13 cellular contexts compared by ENCODE assay signal in genomic region chr19:4445963-4446668, GRCh38.
"Had no signal": no experiment of that assay in that cellular context is flagged by ENCODE, and none has a peak within 500 bp of the region (broad histone marks: within the 10 kb centered on the region; RNA-seq: fewer than 3 reads in every experiment).

No MANE protein-coding gene starts in this region.

- ATAC-seq: naive thymus-derived CD4-positive, alpha-beta T cell; right cardiac atrium; stimulated activated effector memory CD8-positive, alpha-beta T cell treated with anti-CD3 and anti-CD28 coated beads, Interleukin-12 subunit alpha, Interleukin-12 subunit beta, amount 100 ng/mL, for 72 hours had no signal

- H3K4me3 ChIP-seq: colonic mucosa, lung, tibial nerve had no signal

- H3K4me1 ChIP-seq: colonic mucosa, tibial nerve had no signal

- H3K27me3 ChIP-seq: colonic mucosa, tibial nerve had no signal

- H3K27me3 Mint-ChIP-seq: activated CD4-positive, alpha-beta memory T cell treated with anti-CD3 and anti-CD28 coated beads for 36 hours; naive thymus-derived CD4-positive, alpha-beta T cell; progenitor cell of endocrine pancreas had no signal

- H3K9me3 ChIP-seq: colonic mucosa, tibial nerve had no signal

- H3K4me3 Mint-ChIP-seq: activated CD4-positive, alpha-beta memory T cell treated with anti-CD3 and anti-CD28 coated beads for 36 hours; activated naive CD4-positive, alpha-beta T cell treated with anti-CD3 and anti-CD28 coated beads for 36 hours; naive thymus-derived CD4-positive, alpha-beta T cell; stimulated activated effector memory CD8-positive, alpha-beta T cell treated with anti-CD3 and anti-CD28 coated beads, Interleukin-12 subunit alpha, Interleukin-12 subunit beta, amount 100 ng/mL, for 72 hours; T-helper 2 cell treated with Interferon-gamma antibody and Interleukin-4, amounts not matched to agents 5 μg/mL and 100 μg/mL, for 36 hours had no signal

- DNase-seq: activated CD4-positive, alpha-beta memory T cell treated with anti-CD3 and anti-CD28 coated beads for 36 hours; activated CD4-positive, alpha-beta T cell treated with anti-CD3 and anti-CD28 coated beads for 1 hour; activated naive CD4-positive, alpha-beta T cell treated with anti-CD3 and anti-CD28 coated beads for 36 hours; colonic mucosa; effector CD4-positive, alpha-beta T cell; naive thymus-derived CD4-positive, alpha-beta T cell; small intestine had no signal

- H3K27ac Mint-ChIP-seq: activated CD4-positive, alpha-beta memory T cell treated with anti-CD3 and anti-CD28 coated beads for 36 hours; activated naive CD4-positive, alpha-beta T cell treated with anti-CD3 and anti-CD28 coated beads for 36 hours; naive thymus-derived CD4-positive, alpha-beta T cell; progenitor cell of endocrine pancreas; stimulated activated effector memory CD8-positive, alpha-beta T cell treated with anti-CD3 and anti-CD28 coated beads, Interleukin-12 subunit alpha, Interleukin-12 subunit beta, amount 100 ng/mL, for 72 hours; T-helper 2 cell treated with Interferon-gamma antibody and Interleukin-4, amounts not matched to agents 5 μg/mL and 100 μg/mL, for 36 hours had no signal

- H3K27ac ChIP-seq: colonic mucosa, tibial nerve had no signal

- H3K9me3 Mint-ChIP-seq: activated CD4-positive, alpha-beta memory T cell treated with anti-CD3 and anti-CD28 coated beads for 36 hours; activated naive CD4-positive, alpha-beta T cell treated with anti-CD3 and anti-CD28 coated beads for 36 hours; naive thymus-derived CD4-positive, alpha-beta T cell; stimulated activated effector memory CD8-positive, alpha-beta T cell treated with anti-CD3 and anti-CD28 coated beads, Interleukin-12 subunit alpha, Interleukin-12 subunit beta, amount 100 ng/mL, for 72 hours; T-helper 2 cell treated with Interferon-gamma antibody and Interleukin-4, amounts not matched to agents 5 μg/mL and 100 μg/mL, for 36 hours had no signal
